18 cellular contexts compared by ENCODE assay signal in the genomic region with DNA sequence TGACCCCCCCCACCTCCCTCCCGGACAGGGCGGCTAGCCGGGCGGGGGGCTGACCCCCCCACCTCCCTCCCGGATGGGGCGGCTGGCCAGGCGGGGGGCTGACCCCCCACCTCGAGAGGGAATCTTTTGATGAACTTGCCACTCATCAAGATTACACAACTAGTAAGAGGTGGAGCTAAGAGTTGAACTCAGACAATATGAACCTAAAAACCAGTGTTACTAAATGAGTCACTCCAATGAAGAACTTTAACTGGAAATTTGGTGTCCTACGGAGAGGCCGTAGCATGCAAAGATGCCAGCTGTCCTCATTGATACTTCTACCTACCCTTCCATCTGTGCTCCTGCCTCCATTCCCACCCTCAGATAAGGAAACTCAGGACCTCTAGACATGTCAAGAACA. TPM values are rescaled to one million over a fixed set of nuclear protein-coding genes. Genes with fewer than 3 reads are reported as not detected.
DNase-seq lines count a peak whose midpoint lies in the region; ATAC-seq, FAIRE-seq and TF ChIP-seq lines count a peak whose summit lies in the region.
"Had no signal": no experiment of that assay in that cellular context is flagged by ENCODE, and none has a peak within 500 bp of the region (broad histone marks: within the 10 kb centered on the region; RNA-seq: fewer than 3 reads in every experiment).

No MANE protein-coding gene starts in this region.

- no peaks in the 10 kb centered on the region for H3K79me2 ChIP-seq in mammary epithelial cell (ENCODE audit: insufficient read depth, low read length)
- no peaks in the 10 kb centered on the region for H3K79me2 ChIP-seq in trophoblast cell (ENCODE audit: control insufficient read depth, insufficient read depth, low read length, poor library complexity)

- H3K79me1 ChIP-seq in trophoblast cell (ENCODE audit: low read length): peaks cover 3% of the 10 kb centered on the region

- intact Hi-C loops in MCF 10A (cut with micrococcal nuclease): loop anchor here (10.0 kb wide), 1 partner anchor 94 kb away; no protein-coding TSS in a partner anchor
- intact Hi-C loops in mammary epithelial cell (cut with micrococcal nuclease): loop anchor here (10.0 kb wide), 1 partner anchor 1974 kb away; no protein-coding TSS in a partner anchor

- no peak overlapping the region for H2BK12ac ChIP-seq in trophoblast cell (ENCODE audit: low read length)

- H3K27ac ChIP-seq in mammary epithelial cell (ENCODE audit: insufficient read depth, low read depth, low read length): no peak overlapping the region
- H3K27ac ChIP-seq in trophoblast cell (ENCODE audit: low read depth, low read length): no peak overlapping the region
- H3K27ac ChIP-seq: SK-N-MC had no signal

- H3K23ac ChIP-seq in trophoblast cell (ENCODE audit: low read length): no peak overlapping the region

- no peak overlapping the region for H3K9ac ChIP-seq in mammary epithelial cell (ENCODE audit: insufficient read depth, low read length)
- H3K9ac ChIP-seq in trophoblast cell (ENCODE audit: low read length): no peak overlapping the region

- peaks cover 14% of the 10 kb centered on the region for H3K4me1 Mint-ChIP-seq in MCF 10A (ENCODE audit: insufficient read depth, unreplicated experiment)
- H3K4me1 Mint-ChIP-seq: B cell had no signal

- H3K36me3 Mint-ChIP-seq in MCF 10A (ENCODE audit: insufficient read depth, unreplicated experiment): no peaks in the 10 kb centered on the region

- no peak overlapping the region for H3K4me3 ChIP-seq in mammary epithelial cell (replicated peaks in 1 of 3; ENCODE audit: insufficient read depth in 1 of 3, low read depth in 2 of 3, low read length in 3 of 3)
- H3K4me3 ChIP-seq in bronchial epithelial cell (ENCODE audit: low read depth, low read length): no peak overlapping the region
- H3K4me3 ChIP-seq in trophoblast cell (ENCODE audit: low read depth, low read length): no peak overlapping the region
- H3K4me3 ChIP-seq: SK-N-MC had no signal

- H3K27me3 ChIP-seq in mammary epithelial cell (ENCODE audit: insufficient read depth, low read length) (no peaks in the 10 kb centered on the region), bronchial epithelial cell (ENCODE audit: control insufficient read depth, insufficient read depth, low read length) (no peaks in the 10 kb centered on the region), trophoblast cell (ENCODE audit: insufficient read depth, low read length) (no peaks in the 10 kb centered on the region)

- no peak overlapping the region for H4K12ac ChIP-seq in trophoblast cell (ENCODE audit: low read depth, low read length)

- no peak overlapping the region for H4K91ac ChIP-seq in trophoblast cell (ENCODE audit: low read depth, low read length)

- H4K20me1 ChIP-seq in mammary epithelial cell (ENCODE audit: insufficient read depth, low read length): no peaks in the 10 kb centered on the region

- peak overlapping the region; percentile 31 for H2BK5ac ChIP-seq in trophoblast cell (ENCODE audit: low read depth, low read length, poor library complexity)

- no peaks in the 10 kb centered on the region for H3K9me3 Mint-ChIP-seq in MCF 10A (ENCODE audit: unreplicated experiment)
- H3K9me3 Mint-ChIP-seq: T-helper 1 cell treated with Interleukin-12 subunit alpha and Interleukin-12 subunit beta and Interleukin-4 antibody, amounts not matched to agents 30 μg/mL and 1 μg/mL, for 36 hours had no signal

- H3K4me2 ChIP-seq in mammary epithelial cell (ENCODE audit: insufficient read depth, low read depth, low read length) (no peak overlapping the region), trophoblast cell (ENCODE audit: low read length) (no peak overlapping the region)

- H2AK5ac ChIP-seq in trophoblast cell (ENCODE audit: low read length): no peak overlapping the region

- no peak for FAIRE-seq in bronchial epithelial cell (lab: Jason Lieb, UNC)

- WGBS in mammary epithelial cell (ENCODE audit: low coverage, missing lambda C conversion rate): 94% methylated on average over 2 of the region's 10 CpGs
- no CpG with 5 or more reads among the region's 10 CpGs for WGBS in trophoblast cell (ENCODE audit: extremely low coverage, insufficient coverage, insufficient read length)

- H2AFZ ChIP-seq in mammary epithelial cell (ENCODE audit: low read depth, low read length) (no peak overlapping the region), trophoblast cell (ENCODE audit: insufficient read depth, low read length, poor library complexity) (no peak overlapping the region)

- H3K36me3 ChIP-seq in mammary epithelial cell (ENCODE audit: insufficient read depth, low read length) (no peaks in the 10 kb centered on the region), bronchial epithelial cell (ENCODE audit: control insufficient read depth, insufficient read depth, low read length) (no peaks in the 10 kb centered on the region), trophoblast cell (ENCODE audit: control insufficient read depth in 1 of 2, insufficient read depth in 2 of 2, low read length in 2 of 2) (no peaks in the 10 kb centered on the region)

- H3K9me3 ChIP-seq in mammary epithelial cell (replicated peaks; ENCODE audit: insufficient read depth, low read length) (no peaks in the 10 kb centered on the region), trophoblast cell (ENCODE audit: insufficient read depth, low read depth, low read length) (no peaks in the 10 kb centered on the region)

- DNase-seq in MCF 10A (ENCODE audit: unreplicated experiment) (peak; percentile 44), mammary epithelial cell (no peak), NCI-H82 treated with DMSO at 0.1 percent for 48 hours (lab: John Stamatoyannopoulos, UW; ENCODE audit: unreplicated experiment) (peak; percentile 75), bronchial epithelial cell (ENCODE audit: low read depth) (peak; percentile 27), trophoblast cell (no peak)
- DNase-seq in activated CD4-positive, alpha-beta T cell treated with anti-CD3 and anti-CD28 coated beads, Interleukin-2, amount 50 U/mL, for 48 hours: no peak
- DNase-seq: ACHN; CD4-positive, alpha-beta T cell; H9; NCI-H1092; NCI-H2107; NCI-H748 treated with DMSO at 0.1 percent for 48 hours; RPMI8226 had no signal

- no peak for ATAC-seq in GM18909 (IDR thresholded peaks at IDR 0.05; ENCODE audit: poor library complexity, unreplicated experiment)
- no peak for ATAC-seq in HG03159 (IDR thresholded peaks at IDR 0.05; ENCODE audit: unreplicated experiment)

- H3K18ac ChIP-seq in trophoblast cell (ENCODE audit: low read length): no peak overlapping the region

- H3K27ac Mint-ChIP-seq in MCF 10A (ENCODE audit: low read depth, unreplicated experiment): no peak overlapping the region
- H3K27ac Mint-ChIP-seq: B cell; CD4-positive, alpha-beta T cell; H9; T-helper 1 cell treated with Interleukin-12 subunit alpha and Interleukin-12 subunit beta and Interleukin-4 antibody, amounts not matched to agents 30 μg/mL and 1 μg/mL, for 36 hours had no signal

- no peak overlapping the region for H4K8ac ChIP-seq in trophoblast cell (ENCODE audit: low read depth, low read length)

- CTCF ChIA-PET in MCF 10A (lab: Yijun Ruan, JAX): interaction anchor here (0.5 to 1.3 kb wide), 5 partner anchors 37 to 1937 kb away, joined by 3 to 4 read pairs (median 3); no protein-coding TSS in a partner anchor
- CTCF ChIA-PET in mammary epithelial cell (lab: Charles Lee; ENCODE audit: low non-redundant PET): no interaction called here

- no peak overlapping the region for H3K14ac ChIP-seq in trophoblast cell (ENCODE audit: low read length)

- no peaks in the 10 kb centered on the region for H3K27me3 Mint-ChIP-seq in MCF 10A (ENCODE audit: insufficient read depth, unreplicated experiment)
- H3K27me3 Mint-ChIP-seq: B cell; CD4-positive, alpha-beta T cell had no signal

- peaks cover 8% of the 10 kb centered on the region for H3K4me1 ChIP-seq in mammary epithelial cell (ENCODE audit: insufficient read depth, low read length)
- no peaks in the 10 kb centered on the region for H3K4me1 ChIP-seq in trophoblast cell (ENCODE audit: control insufficient read depth in 1 of 2, insufficient read depth in 2 of 2, low read length in 2 of 2)

- dilution Hi-C loops in mammary epithelial cell (cut with HindIII; ENCODE audit: low sequenced_read_pairs): no loop called here

- BruUV-seq in MCF 10A (replicated peaks; lab: Mats Ljungman, UMichigan) (no TSS peak), mammary epithelial cell (replicated peaks; lab: Mats Ljungman, UMichigan) (no TSS peak)

- POLR2A ChIA-PET in MCF 10A (lab: Yijun Ruan, JAX): interaction anchor here (0.6 to 1.3 kb wide), 4 partner anchors 30 to 71 kb away, joined by 4 to 6 read pairs (median 4); no protein-coding TSS in a partner anchor

- in situ Hi-C loops in mammary epithelial cell (cut with MboI; ENCODE audit: low sequenced_read_pairs in 2 of 2): no loop called here

- H2BK120ac ChIP-seq in trophoblast cell (ENCODE audit: insufficient read depth, low read length, poor library complexity): no peak overlapping the region

- H3K4ac ChIP-seq in trophoblast cell (ENCODE audit: low read depth, low read length): no peak overlapping the region

- TF ChIP-seq CTCF in MCF 10A (IDR thresholded peaks at IDR 0.05; ENCODE audit: unreplicated experiment) (no peak), mammary epithelial cell (conservative IDR thresholded peaks at IDR 0.05 in 1 of 2, IDR thresholded peaks at IDR 0.05 in 1 of 2; ENCODE audit: extremely low read depth in 1 of 2, insufficient read depth in 1 of 2, low read depth in 1 of 2, low read length in 2 of 2) (no peak), bronchial epithelial cell (IDR thresholded peaks at IDR 0.05; ENCODE audit: insufficient read depth, low read length, severe bottlenecking) (no peak)

- no peak overlapping the region for H3K4me3 Mint-ChIP-seq in MCF 10A (ENCODE audit: unreplicated experiment)
- H3K4me3 Mint-ChIP-seq: B cell; CD4-positive, alpha-beta T cell; H9; T-helper 1 cell treated with Interleukin-12 subunit alpha and Interleukin-12 subunit beta and Interleukin-4 antibody, amounts not matched to agents 30 μg/mL and 1 μg/mL, for 36 hours had no signal

RNA-seq across cellular contexts. Expression of a gene that starts 42.8 kb away (rescaled TPM):
- total RNA-seq in MCF 10A (2022): 37.0 and 45.4 TPM in 2 replicates
- 10 to 100 TPM; 28.9 to 45.3 TPM for total RNA-seq in mammary epithelial cell
- polyA plus RNA-seq in mammary epithelial cell: 28.4 TPM
- 0.41 TPM for polyA minus RNA-seq in mammary epithelial cell
- total RNA-seq in bronchial epithelial cell: 47.4 and 83.5 TPM in 2 replicates
- polyA plus RNA-seq in trophoblast cell (2013): 157 and 160 TPM in 2 replicates

Comparison
In these comparisons a context has a peak if more than half of its experiments do, and no peak if none do; other contexts are left out.
1. DNase-seq: peak in MCF 10A (single experiment), NCI-H82 treated with DMSO at 0.1 percent for 48 hours (single experiment) and bronchial epithelial cell (single experiment); none in mammary epithelial cell (single experiment), trophoblast cell (0 of 2) and activated CD4-positive, alpha-beta T cell treated with anti-CD3 and anti-CD28 coated beads, Interleukin-2, amount 50 U/mL, for 48 hours (0 of 2).